ENCODE assay signal across 6 cellular contexts in genomic region chr2:85104228-85104627, GRCh38.
"Had no signal": no experiment of that assay in that cellular context is flagged by ENCODE, and none has a peak within 500 bp of the region (broad histone marks: within the 10 kb centered on the region; RNA-seq: fewer than 3 reads in every experiment).

No MANE protein-coding gene starts in this region.

- H3K27ac ChIP-seq: HL-60 had no signal

- H3K4me1 Mint-ChIP-seq: GM23338, H9, IgD-negative memory B cell had no signal

- H3K4me3 ChIP-seq: GM23338 had no signal

- ATAC-seq: GM23338, HepG2 had no signal

- H3K4me3 Mint-ChIP-seq: GM23338, H9, IgD-negative memory B cell had no signal

- H3K9me3 Mint-ChIP-seq: GM23338, H9, IgD-negative memory B cell had no signal

- DNase-seq: H9, HCEC 1CT had no signal

- H3K27ac Mint-ChIP-seq: GM23338, H9 had no signal

- H3K36me3 Mint-ChIP-seq: IgD-negative memory B cell had no signal
